ENCODE assay signal across 8 cellular contexts in genomic region chr13:31424130-31424729, GRCh38.
DNase-seq lines count a peak whose midpoint lies in the region; ATAC-seq and TF ChIP-seq lines count a peak whose summit lies in the region.

No MANE protein-coding gene starts in this region.

- H3K4me3 ChIP-seq in OCI-LY7 (ENCODE audit: low read depth, low read length, poor library complexity, severe bottlenecking), result no peak overlapping the region
- no peak overlapping the region for H3K4me3 ChIP-seq in fibroblast of villous mesenchyme (ENCODE audit: low read depth, low read length)
- H3K4me3 ChIP-seq in transverse colon, result no peak overlapping the region

- peak overlapping the region; percentile 30; the same call in 1 of the 2 replicates for H3K4me2 ChIP-seq in OCI-LY7 (ENCODE audit: low read length)

- intact Hi-C loops in OCI-LY7 (cut with micrococcal nuclease; ENCODE audit: unreplicated experiment) (loop anchor here (1.0 to 5.0 kb wide), 3 partner anchors 102 to 225 kb away; partner anchors contain the start of gene B3GLCT), transverse colon (cut with DNase I; ENCODE audit: low total_unique reads) (loop anchor here (10.0 kb wide), 1 partner anchor 189 kb away; no protein-coding TSS in a partner anchor)

- no peaks in the 10 kb centered on the region for H3K27me3 ChIP-seq in transverse colon

- TF ChIP-seq EP300 in transverse colon (IDR thresholded peaks at IDR 0.05; ENCODE audit: low read depth), result no peak

- H3K27ac ChIP-seq in OCI-LY7 (ENCODE audit: low read depth, low read length, poor library complexity, severe bottlenecking), result no peak overlapping the region
- H3K27ac ChIP-seq in transverse colon, result no peak overlapping the region

- no peaks in the 10 kb centered on the region for H3K9me2 ChIP-seq in OCI-LY7 (ENCODE audit: insufficient read depth, low read length)

- no peaks in the 10 kb centered on the region for H3K79me2 ChIP-seq in OCI-LY7 (ENCODE audit: insufficient read depth, low read depth, low read length)

- CTCF ChIA-PET in OCI-LY7 (lab: Charles Lee; ENCODE audit: unreplicated experiment), result interaction anchor here (0.6 to 3.6 kb wide), 5 partner anchors 15 to 1790 kb away, joined by 3 to 26 read pairs (median 3); no protein-coding TSS in a partner anchor

- DNase-seq in ELF-1 (ENCODE audit: low read depth, low spot score), result peak; percentile 93
- DNase-seq in HT1080 (ENCODE audit: low read depth), result peak; percentile 83
- DNase-seq in OCI-LY7 (ENCODE audit: low spot score), result peak; percentile 88
- peak; percentile 66 to 75 for DNase-seq in activated T-cell treated with anti-CD3 and anti-CD28 coated beads, Interleukin-2, amount 50 U/mL, for 48 hours
- peak; percentile 79 for DNase-seq in fibroblast of villous mesenchyme (ENCODE audit: low read depth)
- DNase-seq in omental fat pad (ENCODE audit: low spot score), result no peak
- DNase-seq in transverse colon, result peak; percentile 78

- WGBS in transverse colon (ENCODE audit: low coverage in 1 of 2), 2 donors, result 0 to 5% methylated on average over 2 to 6 of the region's 6 CpGs

- POLR2A ChIA-PET in OCI-LY7 (lab: Charles Lee), result interaction anchor here (0.7 to 1.0 kb wide), 4 partner anchors 12 to 186 kb away, joined by 3 to 6 read pairs (median 3); no protein-coding TSS in a partner anchor

- peak; percentile 97 for TF ChIP-seq CTCF in OCI-LY7 (conservative IDR thresholded peaks at IDR 0.05; ENCODE audit: low read length)
- TF ChIP-seq CTCF in fibroblast of villous mesenchyme (IDR thresholded peaks at IDR 0.05; ENCODE audit: insufficient read depth, low read depth, low read length), result peak; percentile 94
- peak in 1 of 3 donors; percentile 43 for TF ChIP-seq CTCF in omental fat pad (IDR thresholded peaks at IDR 0.05)
- TF ChIP-seq CTCF in transverse colon (IDR thresholded peaks at IDR 0.05), result peak; percentile 77 to 85 (median 79)

- H2AFZ ChIP-seq in OCI-LY7 (ENCODE audit: low read length), result peak overlapping the region; percentile 64

- H3K4me1 ChIP-seq in OCI-LY7 (ENCODE audit: insufficient read depth, low read length, poor library complexity, severe bottlenecking) (peaks cover 9% of the 10 kb centered on the region), transverse colon (peaks cover 0 to 3% (median 0%) of the 10 kb centered on the region in 4 donors)

- TF ChIP-seq POLR2A in transverse colon (IDR thresholded peaks at IDR 0.05), result no peak

- in situ Hi-C loops in transverse colon (cut with MboI; ENCODE audit: low pct_ligation_motif_present in 1 of 4, low pct_unique_long_range_greater_than_20kb in 1 of 4, low sequenced_read_pairs in 3 of 4), result loop anchor here (5.0 to 10.0 kb wide), 2 partner anchors 189 to 192 kb away; no protein-coding TSS in a partner anchor

- no TSS peak for BruUV-seq in OCI-LY7 (replicated peaks; lab: Mats Ljungman, UMichigan)

- H4K20me1 ChIP-seq in OCI-LY7 (ENCODE audit: insufficient read depth, low read length), result no peaks in the 10 kb centered on the region

- H3K9me3 ChIP-seq in OCI-LY7 (ENCODE audit: low read length), result no peaks in the 10 kb centered on the region
- H3K9me3 ChIP-seq in transverse colon, result no peaks in the 10 kb centered on the region

- H3K36me3 ChIP-seq in OCI-LY7 (ENCODE audit: insufficient read depth, low read length), result no peaks in the 10 kb centered on the region
- no peaks in the 10 kb centered on the region for H3K36me3 ChIP-seq in transverse colon

- ATAC-seq in GM21528 (IDR thresholded peaks at IDR 0.05; ENCODE audit: low FRiP score, unreplicated experiment), result peak; percentile 97
- peak; percentile 83 for ATAC-seq in omental fat pad (ENCODE audit: low FRiP score)
